In the genomic region with DNA sequence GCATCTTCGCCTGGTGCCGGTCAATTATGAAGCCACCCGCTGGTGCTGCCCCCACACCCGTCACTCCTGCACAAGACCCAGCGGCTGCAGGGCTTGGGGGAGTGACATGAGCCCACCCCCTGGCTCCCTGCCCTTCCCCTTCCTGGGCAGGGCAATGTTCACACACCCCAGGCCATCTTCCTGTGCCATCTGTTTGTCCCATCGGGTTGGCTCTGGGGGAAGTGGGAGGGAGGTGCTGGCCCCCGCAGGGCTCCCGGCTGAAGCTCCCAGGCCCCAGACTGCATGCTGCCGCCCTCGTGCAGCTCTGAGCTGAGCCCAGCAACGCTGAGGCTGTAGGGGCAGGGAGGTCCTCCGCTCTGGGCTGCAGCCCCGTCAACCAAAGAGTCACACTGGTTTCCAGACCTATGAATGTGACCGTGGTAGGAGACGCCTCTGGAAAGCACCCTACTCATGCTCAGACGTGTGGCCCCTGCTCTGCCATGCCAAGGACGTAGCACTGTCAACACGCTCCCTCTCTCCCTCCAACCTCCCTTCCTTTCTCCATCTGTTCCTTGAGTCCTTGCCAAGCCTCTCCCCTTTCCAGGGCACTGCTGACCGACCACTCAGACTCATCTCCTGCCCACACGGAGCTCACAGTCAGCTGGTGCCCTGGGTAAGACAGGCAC, we compare ENCODE assay signal across 1 cellular context.
TF ChIP-seq lines count a peak whose summit lies in the region.

No MANE protein-coding gene starts in this region.

TF ChIP-seq in H1, 55 proteins besides CTCF, POLR2A, EP300 and RAD21:
- no peak for TF ChIP-seq BCL11A (IDR thresholded peaks at IDR 0.05; ENCODE audit: low read depth in 2 of 2, low read length in 2 of 2)
- no peak for TF ChIP-seq GABPA (IDR thresholded peaks at IDR 0.05; ENCODE audit: borderline replicate concordance, insufficient read depth, low read length)
- no peak for TF ChIP-seq CTBP2 (IDR thresholded peaks at IDR 0.05; ENCODE audit: borderline replicate concordance, insufficient read depth, insufficient read length, low read length)
- TF ChIP-seq MAFK (IDR thresholded peaks at IDR 0.05; ENCODE audit: low read depth, low read length): no peak
- no peak for TF ChIP-seq SUZ12 (IDR thresholded peaks at IDR 0.05; ENCODE audit: low read length)
- no peak for TF ChIP-seq GTF2F1 (IDR thresholded peaks at IDR 0.05; ENCODE audit: borderline replicate concordance, low read depth, low read length)
- TF ChIP-seq SP4 (IDR thresholded peaks at IDR 0.05; ENCODE audit: low read length): no peak
